In the genomic region with DNA sequence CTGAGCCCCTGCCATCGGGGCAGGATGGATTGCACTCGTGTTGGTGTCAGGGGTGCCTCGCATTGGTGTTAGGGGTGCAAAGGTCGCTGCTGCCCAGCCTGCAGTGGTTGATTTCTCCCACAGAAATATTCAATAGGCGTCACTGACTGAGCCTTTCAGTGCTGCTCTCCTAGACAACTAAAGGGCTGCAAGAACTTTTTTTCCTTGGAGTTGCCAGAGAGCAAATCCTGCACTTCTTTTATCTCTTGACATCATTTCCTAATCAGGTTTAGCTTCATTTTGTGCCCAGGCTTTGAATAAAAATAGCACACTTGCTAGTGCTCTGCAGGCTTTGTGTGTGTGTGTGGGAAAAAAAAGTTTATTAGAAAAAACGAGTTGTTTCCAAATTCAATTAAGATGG, we compare ENCODE assay signal across 18 cellular contexts.
A peak's percentile ranks its signal among the peaks of the same experiment; 100 is the strongest.
DNase-seq lines count a peak whose midpoint lies in the region; ATAC-seq, FAIRE-seq and TF ChIP-seq lines count a peak whose summit lies in the region.
"Had no signal": no experiment of that assay in that cellular context is flagged by ENCODE, and none has a peak within 500 bp of the region (broad histone marks: within the 10 kb centered on the region; RNA-seq: fewer than 3 reads in every experiment).

No MANE protein-coding gene starts in this region.

- DNase-seq in mammary epithelial cell (no peak), MCF 10A (ENCODE audit: unreplicated experiment) (no peak), A549 (ENCODE audit: low read depth in 1 of 2, low spot score in 1 of 2) (no peak), amniotic epithelial cell (ENCODE audit: low read depth) (peak; percentile 34), HepG2 (ENCODE audit: low spot score) (no peak), foreskin keratinocyte (no peak), substantia nigra (lab: John Stamatoyannopoulos, UW) (no peak)
- DNase-seq: AML-193; Caco-2; CD8-positive, alpha-beta memory T cell; GF-D8; GM23248 had no signal

- H3K9ac ChIP-seq in mammary epithelial cell (ENCODE audit: insufficient read depth, low read length) (no peak overlapping the region), HepG2 (ENCODE audit: insufficient read depth, low read depth, low read length) (no peak overlapping the region)
- H3K9ac ChIP-seq: BLaER1, GM23248 had no signal

- BruUV-seq in mammary epithelial cell (replicated peaks; lab: Mats Ljungman, UMichigan) (no TSS peak), MCF 10A (replicated peaks; lab: Mats Ljungman, UMichigan) (no TSS peak), HepG2 (replicated peaks; lab: Mats Ljungman, UMichigan) (no TSS peak)

- no peak for ATAC-seq in A549
- no peak for ATAC-seq in HepG2
- ATAC-seq in GM21717 (IDR thresholded peaks at IDR 0.05; ENCODE audit: unreplicated experiment) = no peak
- no peak for ATAC-seq in foreskin keratinocyte
- ATAC-seq: HCT116 had no signal

- H2AFZ ChIP-seq in mammary epithelial cell (ENCODE audit: low read depth, low read length) (peak overlapping the region; percentile 23), HepG2 (ENCODE audit: low read length) (no peak overlapping the region)
- H2AFZ ChIP-seq: GM23248 had no signal

- H3K4me2 ChIP-seq in mammary epithelial cell (ENCODE audit: insufficient read depth, low read depth, low read length) (no peak overlapping the region), A549 (no peak overlapping the region), HepG2 (ENCODE audit: low read depth, low read length) (no peak overlapping the region)
- H3K4me2 ChIP-seq: BLaER1 had no signal

- H3K27ac ChIP-seq in mammary epithelial cell (ENCODE audit: insufficient read depth, low read depth, low read length) (no peak overlapping the region), A549 (peak overlapping the region; percentile 28 to 80; a peak in 5 of 6 replicates), HepG2 (ENCODE audit: extremely low read length, insufficient read depth, low read length) (no peak overlapping the region), foreskin keratinocyte (no peak overlapping the region), substantia nigra (ENCODE audit: low read depth, low read length, poor library complexity, severe bottlenecking) (no peak overlapping the region)
- H3K27ac ChIP-seq: 22Rv1, BLaER1, GM23248 had no signal

- TF ChIP-seq CTCF in mammary epithelial cell (conservative IDR thresholded peaks at IDR 0.05 in 1 of 2, IDR thresholded peaks at IDR 0.05 in 1 of 2; ENCODE audit: extremely low read depth in 1 of 2, insufficient read depth in 1 of 2, low read depth in 1 of 2, low read length in 2 of 2) (no peak), MCF 10A (IDR thresholded peaks at IDR 0.05; ENCODE audit: unreplicated experiment) (no peak), A549 (IDR thresholded peaks at IDR 0.05) (no peak), HepG2 (CRISPR knock-in tag; IDR thresholded peaks at IDR 0.05) (no peak), foreskin keratinocyte (conservative IDR thresholded peaks at IDR 0.05) (no peak)

- H3K4me3 ChIP-seq in mammary epithelial cell (replicated peaks in 1 of 3; ENCODE audit: insufficient read depth in 1 of 3, low read depth in 2 of 3, low read length in 3 of 3) = no peak overlapping the region
- no peak overlapping the region for H3K4me3 ChIP-seq in A549
- no peak overlapping the region for H3K4me3 ChIP-seq in HepG2 (replicated peaks in 1 of 3; ENCODE audit: insufficient read depth in 1 of 3, low read depth in 2 of 3, low read length in 3 of 3)
- H3K4me3 ChIP-seq: BLaER1, GM23248 had no signal

- 25% methylated on average over 6 of the region's 6 CpGs for WGBS in mammary epithelial cell (ENCODE audit: low coverage, missing lambda C conversion rate)
- 74% methylated on average over 6 of the region's 6 CpGs for WGBS in A549 (ENCODE audit: missing lambda C conversion rate)
- WGBS in HepG2 (ENCODE audit: low lambda C conversion rate) = 24% methylated on average over 6 of the region's 6 CpGs

- TF ChIP-seq EP300 in A549 (IDR thresholded peaks at IDR 0.05) (no peak), HepG2 (IDR thresholded peaks at IDR 0.05; ENCODE audit: low read depth in 2 of 2, low read length in 2 of 2) (no peak), HepG2 (CRISPR knock-in tag; IDR thresholded peaks at IDR 0.05; ENCODE audit: borderline replicate concordance) (no peak)

- H3K4me1 ChIP-seq in mammary epithelial cell (ENCODE audit: insufficient read depth, low read length) = peaks cover 9% of the 10 kb centered on the region
- H3K4me1 ChIP-seq in A549 = peaks cover 43% of the 10 kb centered on the region
- peaks cover 49% of the 10 kb centered on the region for H3K4me1 ChIP-seq in HepG2 (ENCODE audit: insufficient read depth, low read length)
- H3K4me1 ChIP-seq in foreskin keratinocyte = peaks cover 6% of the 10 kb centered on the region
- H3K4me1 ChIP-seq: BLaER1 had no signal

- no peaks in the 10 kb centered on the region for H3K27me3 Mint-ChIP-seq in MCF 10A (ENCODE audit: insufficient read depth, unreplicated experiment)

- no peaks in the 10 kb centered on the region for H3K9me3 Mint-ChIP-seq in MCF 10A (ENCODE audit: unreplicated experiment)
- H3K9me3 Mint-ChIP-seq: CD8-positive, alpha-beta memory T cell had no signal

- POLR2A ChIA-PET in MCF 10A (lab: Yijun Ruan, JAX) = interaction anchor here (1.9 kb wide), 1 partner anchor 41 kb away, joined by 5 read pairs; no protein-coding TSS in a partner anchor
- POLR2A ChIA-PET in A549 (lab: Yijun Ruan, JAX) = no interaction called here
- POLR2A ChIA-PET in HepG2 (lab: Yijun Ruan, JAX) = interaction anchor here (1.2 to 1.6 kb wide), 2 partner anchors 33 to 38 kb away, joined by 4 to 6 read pairs; no protein-coding TSS in a partner anchor

- TF ChIP-seq RAD21 in A549 (conservative IDR thresholded peaks at IDR 0.05 in 1 of 2, IDR thresholded peaks at IDR 0.05 in 1 of 2) (no peak), HepG2 (CRISPR knock-in tag; IDR thresholded peaks at IDR 0.05) (no peak)

- FAIRE-seq in A549 (lab: Jason Lieb, UNC) (no peak), HepG2 (lab: Jason Lieb, UNC) (no peak)
- FAIRE-seq: H54, HTR-8/SVneo had no signal

- H3K9me3 ChIP-seq in mammary epithelial cell (replicated peaks; ENCODE audit: insufficient read depth, low read length) (no peaks in the 10 kb centered on the region), A549 (no peaks in the 10 kb centered on the region), HepG2 (ENCODE audit: low read length) (no peaks in the 10 kb centered on the region)
- H3K9me3 ChIP-seq: BLaER1, Caco-2 had no signal

- H3K36me3 ChIP-seq in mammary epithelial cell (ENCODE audit: insufficient read depth, low read length) (no peaks in the 10 kb centered on the region), HepG2 (replicated peaks in 1 of 2; ENCODE audit: control insufficient read depth in 1 of 2, insufficient read depth in 2 of 2, low read length in 2 of 2) (no peaks in the 10 kb centered on the region)
- H3K36me3 ChIP-seq: BLaER1 had no signal

- intact Hi-C loops in mammary epithelial cell (cut with micrococcal nuclease) (no loop called here), MCF 10A (cut with micrococcal nuclease) (no loop called here), HepG2 (cut with micrococcal nuclease; ENCODE audit: unreplicated experiment) (no loop called here)

- dilution Hi-C loops in mammary epithelial cell (cut with HindIII; ENCODE audit: low sequenced_read_pairs) = no loop called here

- H4K20me1 ChIP-seq in mammary epithelial cell (ENCODE audit: insufficient read depth, low read length) (no peaks in the 10 kb centered on the region), HepG2 (ENCODE audit: insufficient read depth, low read length) (no peaks in the 10 kb centered on the region)
- H4K20me1 ChIP-seq: BLaER1 had no signal

- H3K27ac Mint-ChIP-seq in MCF 10A (ENCODE audit: low read depth, unreplicated experiment) = no peak overlapping the region
- H3K27ac Mint-ChIP-seq: CD8-positive, alpha-beta memory T cell had no signal

- TF ChIP-seq POLR2A in A549 (IDR thresholded peaks at IDR 0.05; ENCODE audit: low read length) = no peak
- no peak for TF ChIP-seq POLR2A in HepG2 (IDR thresholded peaks at IDR 0.05; ENCODE audit: insufficient read depth in 1 of 2, low read depth in 2 of 2, low read length in 2 of 2)

- peaks cover 15% of the 10 kb centered on the region for H3K4me1 Mint-ChIP-seq in MCF 10A (ENCODE audit: insufficient read depth, unreplicated experiment)
- H3K4me1 Mint-ChIP-seq: CD8-positive, alpha-beta memory T cell had no signal

- in situ Hi-C loops in mammary epithelial cell (cut with MboI; ENCODE audit: low sequenced_read_pairs in 2 of 2) (no loop called here), HepG2 (cut with HindIII; ENCODE audit: extremely low pct_ligation_motif_present, low pct_unique_long_range_greater_than_20kb) (no loop called here)

- H3K4me3 Mint-ChIP-seq in MCF 10A (ENCODE audit: unreplicated experiment) = no peak overlapping the region
- H3K4me3 Mint-ChIP-seq: CD8-positive, alpha-beta memory T cell had no signal

- peaks cover 5% of the 10 kb centered on the region for H3K36me3 Mint-ChIP-seq in MCF 10A (ENCODE audit: insufficient read depth, unreplicated experiment)
- H3K36me3 Mint-ChIP-seq: CD8-positive, alpha-beta memory T cell had no signal

- H3K27me3 ChIP-seq in mammary epithelial cell (ENCODE audit: insufficient read depth, low read length) (no peaks in the 10 kb centered on the region), HepG2 (ENCODE audit: control insufficient read depth in 1 of 2, insufficient read depth in 2 of 2, low read length in 2 of 2) (no peaks in the 10 kb centered on the region), foreskin keratinocyte (no peaks in the 10 kb centered on the region)
- H3K27me3 ChIP-seq: BLaER1 had no signal

- CTCF ChIA-PET in mammary epithelial cell (lab: Charles Lee; ENCODE audit: low non-redundant PET) (no interaction called here), MCF 10A (lab: Yijun Ruan, JAX) (interaction anchor here (1.3 to 1.6 kb wide), 2 partner anchors 36 to 220 kb away, joined by 3 to 4 read pairs; no protein-coding TSS in a partner anchor), A549 (lab: Yijun Ruan, JAX) (no interaction called here), HepG2 (lab: Yijun Ruan, JAX; ENCODE audit: low intra/inter-chr PET ratio, low total read pairs) (no interaction called here)

- H3K79me2 ChIP-seq in mammary epithelial cell (ENCODE audit: insufficient read depth, low read length) = no peaks in the 10 kb centered on the region
- H3K79me2 ChIP-seq in HepG2 (ENCODE audit: insufficient read depth, low read length) = no peaks in the 10 kb centered on the region

TF ChIP-seq in A549, 52 proteins besides CTCF, POLR2A, EP300 and RAD21 (continues in another document):
- TF ChIP-seq MYC (IDR thresholded peaks at IDR 0.05; ENCODE audit: borderline replicate concordance, low read length) = no peak
- no peak for TF ChIP-seq NFE2L2 (conservative IDR thresholded peaks at IDR 0.05; ENCODE audit: low read length)
- no peak for TF ChIP-seq MAX (IDR thresholded peaks at IDR 0.05)

TF ChIP-seq in HepG2, 621 proteins besides CTCF, POLR2A, EP300 and RAD21 (continues in another document):
- no peak for TF ChIP-seq ZNF576 (CRISPR knock-in tag; IDR thresholded peaks at IDR 0.05)
- peak; percentile 49 for TF ChIP-seq HNF4A (CRISPR knock-in tag; IDR thresholded peaks at IDR 0.05)
- TF ChIP-seq KDM1A (CRISPR knock-in tag; IDR thresholded peaks at IDR 0.05) = no peak
- TF ChIP-seq ZSCAN22 (CRISPR knock-in tag; IDR thresholded peaks at IDR 0.05) = peak; percentile 87; the same call in 1 of the 2 replicates

Comparison
In these comparisons a context has a peak if more than half of its experiments do, and no peak if none do; other contexts are left out.
1. H3K27ac ChIP-seq: peak in A549 (2 of 2); none in mammary epithelial cell (single experiment), HepG2 (single experiment), foreskin keratinocyte (single experiment) and substantia nigra (single experiment).